In genomic region chr2:112048887-112049286, GRCh38 we compare ENCODE assay signal across 8 cellular contexts. TPM values are rescaled to one million over a fixed set of nuclear protein-coding genes. Genes with fewer than 3 reads are reported as not detected.
DNase-seq lines count a peak whose midpoint lies in the region; ATAC-seq, FAIRE-seq and TF ChIP-seq lines count a peak whose summit lies in the region.

No MANE protein-coding gene starts in this region.

- H3K4me3 ChIP-seq in GM23338 (no peak overlapping the region), astrocyte (ENCODE audit: insufficient read depth, low read depth, low read length) (no peak overlapping the region), spleen (no peak overlapping the region)

- H3F3A ChIP-seq in GM23338 (replicated peaks; ENCODE audit: low read depth): no peaks in the 10 kb centered on the region; the same call in 1 of the 2 replicates

- H3K4me3 Mint-ChIP-seq in Calu3 (ENCODE audit: low read depth, unreplicated experiment) (no peak overlapping the region), GM23338 (no peak overlapping the region), astrocyte (ENCODE audit: unreplicated experiment) (no peak overlapping the region)

- H3K4me1 ChIP-seq in GM23338 (ENCODE audit: insufficient read depth) (peaks cover 17% of the 10 kb centered on the region), astrocyte (ENCODE audit: insufficient read depth, low read length) (peaks cover 3% of the 10 kb centered on the region), spleen (peaks cover 6 to 39% (median 23%) of the 10 kb centered on the region in 6 donors)

- H3K27ac ChIP-seq in GM23338 (ENCODE audit: low read depth) (no peak overlapping the region), astrocyte (ENCODE audit: low read depth, low read length) (no peak overlapping the region), spleen (no peak overlapping the region)

- ATAC-seq in GM23338: peak; percentile 65; the same call in 2 of the 3 replicates
- ATAC-seq in HG02840 (IDR thresholded peaks at IDR 0.05; ENCODE audit: low FRiP score, unreplicated experiment): no peak

- no peaks in the 10 kb centered on the region for H3K27me3 ChIP-seq in GM23338 (ENCODE audit: insufficient read depth)
- H3K27me3 ChIP-seq in astrocyte (ENCODE audit: insufficient read depth, low read length): no peaks in the 10 kb centered on the region
- no peaks in the 10 kb centered on the region for H3K27me3 ChIP-seq in spleen (replicated peaks in 1 of 7)

- H3K36me3 Mint-ChIP-seq in Calu3 (ENCODE audit: insufficient read depth, unreplicated experiment) (no peaks in the 10 kb centered on the region), GM23338 (ENCODE audit: low read depth) (peaks cover 10% of the 10 kb centered on the region), astrocyte (ENCODE audit: low read depth, unreplicated experiment) (peaks cover 2% of the 10 kb centered on the region)

- no TSS peak for BruUV-seq in Calu3 (replicated peaks; lab: Mats Ljungman, UMichigan)

- no peaks in the 10 kb centered on the region for H3K79me2 ChIP-seq in GM23338 (replicated peaks; ENCODE audit: insufficient read depth)
- no peaks in the 10 kb centered on the region for H3K79me2 ChIP-seq in astrocyte (ENCODE audit: insufficient read depth, low read length)

- WGBS in spleen, 5 donors: 19 to 44% (median 31%) methylated on average over 3 of the region's 3 CpGs

- intact Hi-C loops in Calu3 (cut with micrococcal nuclease; ENCODE audit: unreplicated experiment): loop anchor here (1.0 kb wide), 2 partner anchors 149 to 162 kb away; no protein-coding TSS in a partner anchor
- intact Hi-C loops in spleen (cut with DNase I; ENCODE audit: low total_unique reads): loop anchor here (5.0 kb wide), 1 partner anchor 162 kb away; no protein-coding TSS in a partner anchor

- peaks cover 5% of the 10 kb centered on the region for H3K27me3 Mint-ChIP-seq in Calu3 (ENCODE audit: unreplicated experiment)
- H3K27me3 Mint-ChIP-seq in GM23338 (ENCODE audit: insufficient read depth, low read depth, poor library complexity): peaks cover 5% of the 10 kb centered on the region
- H3K27me3 Mint-ChIP-seq in astrocyte (ENCODE audit: low read depth, unreplicated experiment): no peaks in the 10 kb centered on the region

- no peak overlapping the region for H3K4me2 ChIP-seq in GM23338
- no peak overlapping the region for H3K4me2 ChIP-seq in astrocyte (ENCODE audit: low read length)

- TF ChIP-seq CTCF in Calu3 (IDR thresholded peaks at IDR 0.05; ENCODE audit: unreplicated experiment) (peak; percentile 33), GM23338 (conservative IDR thresholded peaks at IDR 0.05; ENCODE audit: low read depth in 2 of 2) (peak; percentile 63 to 78), astrocyte (IDR thresholded peaks at IDR 0.05; ENCODE audit: insufficient read depth, low read depth, low read length) (peak; percentile 89), spleen (IDR thresholded peaks at IDR 0.05 in 8 of 11, conservative IDR thresholded peaks at IDR 0.05 in 3 of 11) (peak; percentile 60 to 86 (median 81))

- no peak for TF ChIP-seq POLR2A in spleen (IDR thresholded peaks at IDR 0.05)

- H3K9me3 Mint-ChIP-seq in Calu3 (ENCODE audit: low read depth, unreplicated experiment): no peaks in the 10 kb centered on the region
- H3K9me3 Mint-ChIP-seq in GM23338: peaks cover 27% of the 10 kb centered on the region
- H3K9me3 Mint-ChIP-seq in astrocyte (ENCODE audit: unreplicated experiment): peaks cover 5% of the 10 kb centered on the region

- no peaks in the 10 kb centered on the region for H3K9me2 ChIP-seq in GM23338 (ENCODE audit: insufficient read depth)

- H3K27ac Mint-ChIP-seq in Calu3 (ENCODE audit: unreplicated experiment): no peak overlapping the region
- no peak overlapping the region for H3K27ac Mint-ChIP-seq in GM23338
- no peak overlapping the region for H3K27ac Mint-ChIP-seq in astrocyte (ENCODE audit: unreplicated experiment)

- no peak overlapping the region for H3K9ac ChIP-seq in astrocyte (ENCODE audit: low read length)

- CTCF ChIA-PET in Calu3 (lab: Charles Lee): interaction anchor here (0.8 to 1.4 kb wide), 3 partner anchors 27 to 161 kb away, joined by 3 to 8 read pairs (median 3); partner anchors contain the start of gene MERTK

- no peaks in the 10 kb centered on the region for H4K20me1 ChIP-seq in GM23338 (replicated peaks; ENCODE audit: insufficient read depth)
- H4K20me1 ChIP-seq in astrocyte (ENCODE audit: insufficient read depth, low read length): peaks cover 3% of the 10 kb centered on the region

- H3K36me3 ChIP-seq in GM23338 (ENCODE audit: insufficient read depth) (no peaks in the 10 kb centered on the region), astrocyte (ENCODE audit: insufficient read depth, low read length) (no peaks in the 10 kb centered on the region), spleen (no peaks in the 10 kb centered on the region)

- no peak for FAIRE-seq in astrocyte (lab: Jason Lieb, UNC)

- H3K9me3 ChIP-seq in astrocyte (ENCODE audit: insufficient read depth, low read depth, low read length) (peaks cover 5% of the 10 kb centered on the region), spleen (peaks cover 0 to 21% (median 12%) of the 10 kb centered on the region in 8 donors)

- H3K4me1 Mint-ChIP-seq in Calu3 (ENCODE audit: low read depth, unreplicated experiment): peaks cover 17% of the 10 kb centered on the region
- H3K4me1 Mint-ChIP-seq in GM23338: peaks cover 18% of the 10 kb centered on the region
- peaks cover 4% of the 10 kb centered on the region for H3K4me1 Mint-ChIP-seq in astrocyte (ENCODE audit: low read depth, unreplicated experiment)

- DNase-seq in Calu3 (peak; percentile 44), GM23338 (ENCODE audit: low spot score) (peak; percentile 64), NCI-H446 (lab: John Stamatoyannopoulos, UW) (peak; percentile 56 to 59), astrocyte (ENCODE audit: low read depth) (peak; percentile 32), hepatic stellate cell (ENCODE audit: low spot score) (peak; percentile 19), spleen (no peak)
- DNase-seq in stimulated activated CD4-positive, alpha-beta T cell treated with anti-CD3 and anti-CD28 coated beads, Interleukin-4, amount 100 ng/mL, for 1 hour: no peak

- H2AFZ ChIP-seq in GM23338 (no peak overlapping the region), astrocyte (ENCODE audit: low read depth, low read length) (no peak overlapping the region)

TF ChIP-seq in GM23338, 12 proteins besides CTCF, POLR2A, EP300 and RAD21 (continues in another document):
- no peak for TF ChIP-seq ZNF114 (CRISPR knock-in tag; IDR thresholded peaks at IDR 0.05)
- no peak for TF ChIP-seq POLR2AphosphoS5 (IDR thresholded peaks at IDR 0.05; ENCODE audit: low read depth)

RNA-seq across cellular contexts. Expression of gene TMEM87B, which starts 6.2 kb away (rescaled TPM):
- total RNA-seq in Calu3 (2022) (35.0 and 37.0 TPM in 2 replicates), astrocyte (27.2 and 30.2 TPM in 2 replicates), spleen (10 to 100 TPM; 30.6 to 39.9 (median 35.4) TPM)
- total RNA-seq in GM23338 (2014; rRNA removed; shearing (Covaris generic)): 15.4 and 25.0 TPM in 2 replicates
- polyA plus RNA-seq in GM23338 (2016; fragmentation: Nextera tagmentation; extraction: Ambion mirVana) (5.1 and 7.0 TPM in 2 replicates), spleen (10 to 100 TPM; 10.4 to 10.9 (median 10.8) TPM)

Comparison
In these comparisons a context has a peak if more than half of its experiments do, and no peak if none do; other contexts are left out.
1. DNase-seq: peak in Calu3 (single experiment), GM23338 (single experiment), NCI-H446 (2 of 2), astrocyte (single experiment) and hepatic stellate cell (single experiment); none in spleen (single experiment) and stimulated activated CD4-positive, alpha-beta T cell treated with anti-CD3 and anti-CD28 coated beads, Interleukin-4, amount 100 ng/mL, for 1 hour (single experiment).
2. CTCF ChIP-seq: peak in every context shown above with its lines; median percentile 89 in astrocyte; 81 in spleen; 70 in GM23338; 33 in Calu3.